23 cellular contexts compared by ENCODE assay signal in the genomic region with DNA sequence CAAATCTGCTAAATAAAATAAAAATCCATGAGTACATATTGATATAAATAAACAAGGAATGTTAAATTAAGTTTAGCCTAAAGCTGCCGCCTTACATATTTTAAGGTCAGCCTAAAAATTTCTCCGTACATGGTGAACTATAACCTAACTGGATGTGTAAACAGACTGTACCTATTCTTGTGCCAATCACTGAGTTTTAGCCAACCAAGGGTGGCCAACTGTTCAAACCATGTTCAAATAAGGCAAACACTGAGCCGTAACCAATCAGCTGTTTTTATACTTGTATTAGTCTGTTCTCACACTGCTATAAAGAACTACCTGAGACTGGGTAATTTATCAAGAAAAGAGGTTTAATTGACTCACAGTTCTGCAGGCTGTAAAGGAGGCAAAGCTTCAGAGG.
"Had no signal": no experiment of that assay in that cellular context is flagged by ENCODE, and none has a peak within 500 bp of the region (broad histone marks: within the 10 kb centered on the region; RNA-seq: fewer than 3 reads in every experiment).

No MANE protein-coding gene starts in this region.

- H3K36me3 Mint-ChIP-seq: mesothelial cell of epicardium, naive B cell had no signal

- H3K4me3 Mint-ChIP-seq: dendritic cell treated with granulocyte-macrophage colony-stimulating factor and Interleukin-4, amounts not matched to agents 40 ng/mL and 50 ng/mL, for 4 days; effector memory CD8-positive, alpha-beta T cell; endodermal cell; mesothelial cell of epicardium; naive B cell had no signal

- H3K27me3 ChIP-seq: colonic mucosa, esophagus squamous epithelium had no signal

- H3K27me3 Mint-ChIP-seq: dendritic cell treated with granulocyte-macrophage colony-stimulating factor and Interleukin-4, amounts not matched to agents 40 ng/mL and 50 ng/mL, for 4 days had no signal

- H3K4me1 Mint-ChIP-seq: mesothelial cell of epicardium, naive B cell had no signal

- H3K4me3 ChIP-seq: colonic mucosa, esophagus squamous epithelium, gastrocnemius medialis, heart right ventricle, left ventricle myocardium inferior, lower lobe of right lung, mucosa of descending colon had no signal

- DNase-seq: colonic mucosa; cortex of kidney; effector CD8-positive, alpha-beta T cell; effector memory CD8-positive, alpha-beta T cell; endodermal cell; esophagus squamous epithelium; foreskin melanocyte; gastrocnemius medialis; glutamatergic neuron; head of caudate nucleus; heart right ventricle; hippocampal formation; left cardiac atrium; left ventricle myocardium inferior; lower lobe of right lung; mucosa of descending colon; naive B cell had no signal

- H3K9me3 Mint-ChIP-seq: dendritic cell treated with granulocyte-macrophage colony-stimulating factor and Interleukin-4, amounts not matched to agents 40 ng/mL and 50 ng/mL, for 4 days; effector memory CD8-positive, alpha-beta T cell; mesothelial cell of epicardium; naive B cell had no signal

- ATAC-seq: gastrocnemius medialis, heart right ventricle, left cardiac atrium, lower lobe of right lung had no signal

- H3K27ac ChIP-seq: colonic mucosa, epithelial cell of prostate, esophagus squamous epithelium, gastrocnemius medialis, heart right ventricle, left ventricle myocardium inferior, lower lobe of right lung had no signal

- H3K27ac Mint-ChIP-seq: dendritic cell treated with granulocyte-macrophage colony-stimulating factor and Interleukin-4, amounts not matched to agents 40 ng/mL and 50 ng/mL, for 4 days; effector memory CD8-positive, alpha-beta T cell; endodermal cell; mesothelial cell of epicardium; naive B cell had no signal

- FAIRE-seq: endometrium, islet of Langerhans, keratinocyte had no signal

- H3K9me3 ChIP-seq: colonic mucosa, esophagus squamous epithelium, gastrocnemius medialis, heart right ventricle, left ventricle myocardium inferior, lower lobe of right lung, mucosa of descending colon had no signal

- H3K4me1 ChIP-seq: colonic mucosa, esophagus squamous epithelium, gastrocnemius medialis, heart right ventricle, left ventricle myocardium inferior, lower lobe of right lung had no signal

- H3K36me3 ChIP-seq: colonic mucosa, esophagus squamous epithelium, gastrocnemius medialis, heart right ventricle, left ventricle myocardium inferior, lower lobe of right lung had no signal
